Comparison of ENCODE assay signal across 16 cellular contexts in genomic region chr9:116166713-116167112, GRCh38. TPM values are rescaled to one million over a fixed set of nuclear protein-coding genes. Genes with fewer than 3 reads are reported as not detected.
DNase-seq lines count a peak whose midpoint lies in the region; ATAC-seq and TF ChIP-seq lines count a peak whose summit lies in the region.
"Had no signal": no experiment of that assay in that cellular context is flagged by ENCODE, and none has a peak within 500 bp of the region (broad histone marks: within the 10 kb centered on the region; RNA-seq: fewer than 3 reads in every experiment).

No MANE protein-coding gene starts in this region.

- H3K27ac ChIP-seq in brain microvascular endothelial cell (peak overlapping the region; percentile 24), osteoblast (ENCODE audit: low read depth, low read length) (no peak overlapping the region)
- H3K27ac ChIP-seq: coronary artery had no signal

- H3K79me2 ChIP-seq in osteoblast (ENCODE audit: insufficient read depth, low read length): no peaks in the 10 kb centered on the region

- H3K36me3 ChIP-seq in brain microvascular endothelial cell (replicated peaks): peaks cover 45% of the 10 kb centered on the region
- H3K36me3 ChIP-seq in osteoblast (ENCODE audit: insufficient read depth, low read length): no peaks in the 10 kb centered on the region

- DNase-seq in GM10248 (ENCODE audit: extremely low spot score) (no peak), NAMALWA (ENCODE audit: low spot score) (peak; percentile 5), brain microvascular endothelial cell (no peak), osteoblast (ENCODE audit: insufficient read length, low spot score, missing footprints) (no peak), AG08395 (ENCODE audit: low spot score) (no peak)
- DNase-seq in stimulated activated effector memory CD8-positive, alpha-beta T cell treated with anti-CD3 and anti-CD28 coated beads, Interleukin-12 subunit alpha, Interleukin-12 subunit beta, amount 100 ng/mL, for 72 hours (ENCODE audit: low spot score in 2 of 2): no peak
- DNase-seq in activated T-helper 1 cell treated with anti-CD3 and anti-CD28 coated beads, Interleukin-12 subunit alpha, Interleukin-12 subunit beta, Interleukin-2, Interleukin-4 antibody, amounts not matched to agents 30 ng/mL and 10 ng/mL and 1 ng/mL, durations not matched to agents 14 hours and 24 hours and 36 hours (ENCODE audit: low spot score): no peak
- DNase-seq: activated CD4-positive, alpha-beta T cell treated with anti-CD3 and anti-CD28 coated beads for 4 hours; activated T-cell treated with anti-CD3 and anti-CD28 coated beads, Interleukin-2, amount 50 U/mL, for 1 hour; CD4-positive, CD25-positive, alpha-beta regulatory T cell; hypothalamus; NCI-H2029 had no signal

- H3K36me3 Mint-ChIP-seq in stimulated activated effector memory CD8-positive, alpha-beta T cell treated with anti-CD3 and anti-CD28 coated beads, Interleukin-12 subunit alpha, Interleukin-12 subunit beta, amount 100 ng/mL, for 72 hours: no peaks in the 10 kb centered on the region
- no peaks in the 10 kb centered on the region for H3K36me3 Mint-ChIP-seq in activated T-helper 1 cell treated with anti-CD3 and anti-CD28 coated beads, Interleukin-12 subunit alpha, Interleukin-12 subunit beta, Interleukin-2, Interleukin-4 antibody, amounts not matched to agents 30 ng/mL and 10 ng/mL and 1 ng/mL, durations not matched to agents 14 hours and 24 hours and 36 hours (ENCODE audit: low read depth)
- H3K36me3 Mint-ChIP-seq: CD4-positive, CD25-positive, alpha-beta regulatory T cell had no signal

- H3K4me3 ChIP-seq in brain microvascular endothelial cell (ENCODE audit: low read depth, low read length): no peak overlapping the region
- no peak overlapping the region for H3K4me3 ChIP-seq in osteoblast (ENCODE audit: insufficient read depth, low read length)
- H3K4me3 ChIP-seq: coronary artery had no signal

- TF ChIP-seq CTCF in GM10248 (IDR thresholded peaks at IDR 0.05; ENCODE audit: control extremely low read depth, extremely low read depth, low read depth, missing control alignments): peak; percentile 24
- TF ChIP-seq CTCF in brain microvascular endothelial cell (IDR thresholded peaks at IDR 0.05; ENCODE audit: low read depth, low read length, missing control alignments): peak; percentile 24
- TF ChIP-seq CTCF in osteoblast (IDR thresholded peaks at IDR 0.05; ENCODE audit: extremely low read depth, low read depth, low read length): peak; percentile 29

- H3K4me3 Mint-ChIP-seq in stimulated activated effector memory CD8-positive, alpha-beta T cell treated with anti-CD3 and anti-CD28 coated beads, Interleukin-12 subunit alpha, Interleukin-12 subunit beta, amount 100 ng/mL, for 72 hours: no peak overlapping the region
- H3K4me3 Mint-ChIP-seq in activated T-helper 1 cell treated with anti-CD3 and anti-CD28 coated beads, Interleukin-12 subunit alpha, Interleukin-12 subunit beta, Interleukin-2, Interleukin-4 antibody, amounts not matched to agents 30 ng/mL and 10 ng/mL and 1 ng/mL, durations not matched to agents 14 hours and 24 hours and 36 hours: no peak overlapping the region
- H3K4me3 Mint-ChIP-seq: CD4-positive, CD25-positive, alpha-beta regulatory T cell had no signal

- no peaks in the 10 kb centered on the region for H3K9me3 ChIP-seq in osteoblast (ENCODE audit: low read depth, low read length)

- H2AFZ ChIP-seq in osteoblast (ENCODE audit: low read length): no peak overlapping the region

- POLR2A ChIA-PET in GM10248 (lab: Yijun Ruan, JAX): no interaction called here

- H3K27me3 ChIP-seq in brain microvascular endothelial cell (replicated peaks): no peaks in the 10 kb centered on the region
- no peaks in the 10 kb centered on the region for H3K27me3 ChIP-seq in osteoblast (ENCODE audit: insufficient read depth, low read length)

- H3K4me1 Mint-ChIP-seq in stimulated activated effector memory CD8-positive, alpha-beta T cell treated with anti-CD3 and anti-CD28 coated beads, Interleukin-12 subunit alpha, Interleukin-12 subunit beta, amount 100 ng/mL, for 72 hours: no peaks in the 10 kb centered on the region
- no peaks in the 10 kb centered on the region for H3K4me1 Mint-ChIP-seq in activated T-helper 1 cell treated with anti-CD3 and anti-CD28 coated beads, Interleukin-12 subunit alpha, Interleukin-12 subunit beta, Interleukin-2, Interleukin-4 antibody, amounts not matched to agents 30 ng/mL and 10 ng/mL and 1 ng/mL, durations not matched to agents 14 hours and 24 hours and 36 hours (ENCODE audit: low read depth)
- H3K4me1 Mint-ChIP-seq: CD4-positive, CD25-positive, alpha-beta regulatory T cell had no signal

- no peak overlapping the region for H3K4me2 ChIP-seq in osteoblast (ENCODE audit: insufficient read depth, low read length)

- H3K9me3 Mint-ChIP-seq in stimulated activated effector memory CD8-positive, alpha-beta T cell treated with anti-CD3 and anti-CD28 coated beads, Interleukin-12 subunit alpha, Interleukin-12 subunit beta, amount 100 ng/mL, for 72 hours: no peaks in the 10 kb centered on the region
- no peaks in the 10 kb centered on the region for H3K9me3 Mint-ChIP-seq in activated T-helper 1 cell treated with anti-CD3 and anti-CD28 coated beads, Interleukin-12 subunit alpha, Interleukin-12 subunit beta, Interleukin-2, Interleukin-4 antibody, amounts not matched to agents 30 ng/mL and 10 ng/mL and 1 ng/mL, durations not matched to agents 14 hours and 24 hours and 36 hours

- H3K27me3 Mint-ChIP-seq in activated T-helper 1 cell treated with anti-CD3 and anti-CD28 coated beads, Interleukin-12 subunit alpha, Interleukin-12 subunit beta, Interleukin-2, Interleukin-4 antibody, amounts not matched to agents 30 ng/mL and 10 ng/mL and 1 ng/mL, durations not matched to agents 14 hours and 24 hours and 36 hours (ENCODE audit: insufficient read depth): peaks cover 2% of the 10 kb centered on the region

- in situ Hi-C loops in brain microvascular endothelial cell (cut with HindIII; ENCODE audit: low pct_ligation_motif_present, low sequenced_read_pairs): no loop called here

- ATAC-seq in GM19395 (IDR thresholded peaks at IDR 0.05; ENCODE audit: unreplicated experiment): no peak
- no peak for ATAC-seq in stimulated activated effector memory CD8-positive, alpha-beta T cell treated with anti-CD3 and anti-CD28 coated beads, Interleukin-12 subunit alpha, Interleukin-12 subunit beta, amount 100 ng/mL, for 72 hours
- ATAC-seq: left lobe of liver had no signal

- peaks cover 8% of the 10 kb centered on the region for H3K4me1 ChIP-seq in osteoblast (ENCODE audit: insufficient read depth, low read length)

- peaks cover 3% of the 10 kb centered on the region for H4K20me1 ChIP-seq in osteoblast (ENCODE audit: insufficient read depth, low read length)

- H3K27ac Mint-ChIP-seq in stimulated activated effector memory CD8-positive, alpha-beta T cell treated with anti-CD3 and anti-CD28 coated beads, Interleukin-12 subunit alpha, Interleukin-12 subunit beta, amount 100 ng/mL, for 72 hours: no peak overlapping the region
- no peak overlapping the region for H3K27ac Mint-ChIP-seq in activated T-helper 1 cell treated with anti-CD3 and anti-CD28 coated beads, Interleukin-12 subunit alpha, Interleukin-12 subunit beta, Interleukin-2, Interleukin-4 antibody, amounts not matched to agents 30 ng/mL and 10 ng/mL and 1 ng/mL, durations not matched to agents 14 hours and 24 hours and 36 hours
- H3K27ac Mint-ChIP-seq: CD4-positive, CD25-positive, alpha-beta regulatory T cell; progenitor cell of endocrine pancreas had no signal

- intact Hi-C loops in activated T-helper 1 cell treated with anti-CD3 and anti-CD28 coated beads, Interleukin-12 subunit alpha, Interleukin-12 subunit beta, Interleukin-2, Interleukin-4 antibody, amounts not matched to agents 30 ng/mL and 10 ng/mL and 1 ng/mL, durations not matched to agents 14 hours and 24 hours and 36 hours (cut with micrococcal nuclease): no loop called here

- CTCF ChIA-PET in GM10248 (lab: Yijun Ruan, JAX): interaction anchor here (1.3 to 1.6 kb wide), 2 partner anchors 58 to 573 kb away, joined by 3 to 5 read pairs; no protein-coding TSS in a partner anchor

RNA-seq across cellular contexts. Expression of gene PAPPA, which starts 13.1 kb away (rescaled TPM):
- total RNA-seq in osteoblast: 56.5 and 86.9 TPM in 2 replicates
- total RNA-seq in activated T-helper 1 cell treated with anti-CD3 and anti-CD28 coated beads, Interleukin-12 subunit alpha, Interleukin-12 subunit beta, Interleukin-2, Interleukin-4 antibody, amounts not matched to agents 30 ng/mL and 10 ng/mL and 1 ng/mL, durations not matched to agents 14 hours and 24 hours and 36 hours: not detected in 2 replicates

Comparison
In these comparisons a context has a peak if more than half of its experiments do, and no peak if none do; other contexts are left out.
1. RNA of gene PAPPA, which starts 13.1 kb away (total RNA-seq): 56.5 to 86.9 TPM in osteoblast; not detected in activated T-helper 1 cell treated with anti-CD3 and anti-CD28 coated beads, Interleukin-12 subunit alpha, Interleukin-12 subunit beta, Interleukin-2, Interleukin-4 antibody, amounts not matched to agents 30 ng/mL and 10 ng/mL and 1 ng/mL, durations not matched to agents 14 hours and 24 hours and 36 hours; every median in the first group is over 10 times any median in the second.
2. Peak in every context shown above with its lines, with median percentiles within 50 percentile points of each other: CTCF ChIP-seq.